ENCODE assay signal across 24 cellular contexts in genomic region chr3:8166013-8166412, GRCh38.
A peak's percentile ranks its signal among the peaks of the same experiment; 100 is the strongest.
DNase-seq lines count a peak whose midpoint lies in the region; ATAC-seq, FAIRE-seq and TF ChIP-seq lines count a peak whose summit lies in the region.
"Had no signal": no experiment of that assay in that cellular context is flagged by ENCODE, and none has a peak within 500 bp of the region (broad histone marks: within the 10 kb centered on the region; RNA-seq: fewer than 3 reads in every experiment).

No MANE protein-coding gene starts in this region.

- no peak overlapping the region for H3K4me3 Mint-ChIP-seq in activated CD4-positive, alpha-beta T cell treated with anti-CD3 and anti-CD28 coated beads, Interleukin-2, amount 10 ng/mL, durations not matched to agents 7 days and 5 days
- H3K4me3 Mint-ChIP-seq: B cell; CD4-positive, CD25-positive, alpha-beta regulatory T cell; CD8-positive, alpha-beta memory T cell; HFFc6 had no signal

- H3K36me3 Mint-ChIP-seq in activated CD4-positive, alpha-beta T cell treated with anti-CD3 and anti-CD28 coated beads, Interleukin-2, amount 10 ng/mL, durations not matched to agents 7 days and 5 days (ENCODE audit: low read depth), result no peaks in the 10 kb centered on the region
- H3K36me3 Mint-ChIP-seq: CD4-positive, CD25-positive, alpha-beta regulatory T cell; CD8-positive, alpha-beta memory T cell had no signal

- peaks cover 2% of the 10 kb centered on the region for H3K27me3 Mint-ChIP-seq in activated CD4-positive, alpha-beta T cell treated with anti-CD3 and anti-CD28 coated beads, Interleukin-2, amount 10 ng/mL, durations not matched to agents 7 days and 5 days
- H3K27me3 Mint-ChIP-seq: CD4-positive, CD25-positive, alpha-beta regulatory T cell had no signal

- no peaks in the 10 kb centered on the region for H3K9me3 Mint-ChIP-seq in activated CD4-positive, alpha-beta T cell treated with anti-CD3 and anti-CD28 coated beads, Interleukin-2, amount 10 ng/mL, durations not matched to agents 7 days and 5 days

- no peaks in the 10 kb centered on the region for H3K9me3 ChIP-seq in A549
- H3K9me3 ChIP-seq in WERI-Rb-1 (ENCODE audit: severe bottlenecking), result no peaks in the 10 kb centered on the region
- H3K9me3 ChIP-seq in MM.1S (replicated peaks; ENCODE audit: insufficient read depth, low read length), result no peaks in the 10 kb centered on the region

- no peaks in the 10 kb centered on the region for H3F3A ChIP-seq in MM.1S (ENCODE audit: insufficient read depth, low read length)

- no peaks in the 10 kb centered on the region for H3K4me1 ChIP-seq in A549
- H3K4me1 ChIP-seq in MM.1S (ENCODE audit: low read length), result no peaks in the 10 kb centered on the region

- H3K79me2 ChIP-seq in MM.1S (ENCODE audit: low read length), result no peaks in the 10 kb centered on the region

- no peak for TF ChIP-seq EP300 in A549 (IDR thresholded peaks at IDR 0.05)

- H3K36me3 ChIP-seq in WERI-Rb-1 (no peaks in the 10 kb centered on the region), MM.1S (replicated peaks; ENCODE audit: insufficient read depth, low read length) (no peaks in the 10 kb centered on the region)

- H3K4me2 ChIP-seq in A549, result no peak overlapping the region
- H3K4me2 ChIP-seq in MM.1S (ENCODE audit: low read depth, low read length), result no peak overlapping the region

- no peak for TF ChIP-seq POLR2A in A549 (IDR thresholded peaks at IDR 0.05; ENCODE audit: low read length)

- CTCF ChIA-PET in A549 (lab: Yijun Ruan, JAX), result no interaction called here
- CTCF ChIA-PET in activated CD4-positive, alpha-beta T cell treated with anti-CD3 and anti-CD28 coated beads, Interleukin-2, amount 10 ng/mL, durations not matched to agents 7 days and 5 days (lab: Charles Lee), result no interaction called here

- no peaks in the 10 kb centered on the region for H3K4me1 Mint-ChIP-seq in activated CD4-positive, alpha-beta T cell treated with anti-CD3 and anti-CD28 coated beads, Interleukin-2, amount 10 ng/mL, durations not matched to agents 7 days and 5 days
- H3K4me1 Mint-ChIP-seq: B cell; CD4-positive, CD25-positive, alpha-beta regulatory T cell; CD8-positive, alpha-beta memory T cell had no signal

- no peaks in the 10 kb centered on the region for H3K27me3 ChIP-seq in WERI-Rb-1 (ENCODE audit: insufficient read depth, low read depth, severe bottlenecking)
- no peaks in the 10 kb centered on the region for H3K27me3 ChIP-seq in MM.1S (replicated peaks; ENCODE audit: insufficient read depth, low read length)

- POLR2A ChIA-PET in A549 (lab: Yijun Ruan, JAX), result no interaction called here
- POLR2A ChIA-PET in activated CD4-positive, alpha-beta T cell treated with anti-CD3 and anti-CD28 coated beads, Interleukin-2, amount 10 ng/mL, durations not matched to agents 7 days and 5 days (lab: Charles Lee), result no interaction called here

- peak; percentile 30 to 54; a peak in 3 of 6 replicates for ATAC-seq in A549
- ATAC-seq: GM12878 had no signal

- TF ChIP-seq CTCF in A549 (IDR thresholded peaks at IDR 0.05) (no peak), WERI-Rb-1 (IDR thresholded peaks at IDR 0.05; ENCODE audit: low read depth, low read length) (peak; percentile 14; the same call in 1 of the 2 replicates), fibroblast of the aortic adventitia (IDR thresholded peaks at IDR 0.05; ENCODE audit: insufficient read depth, low read length) (peak; percentile 0), MM.1S (IDR thresholded peaks at IDR 0.05; ENCODE audit: low read length) (no peak)

- H3K9me2 ChIP-seq in MM.1S (replicated peaks; ENCODE audit: insufficient read depth, low read length), result no peaks in the 10 kb centered on the region

- H3K27ac Mint-ChIP-seq in activated CD4-positive, alpha-beta T cell treated with anti-CD3 and anti-CD28 coated beads, Interleukin-2, amount 10 ng/mL, durations not matched to agents 7 days and 5 days, result no peak overlapping the region
- H3K27ac Mint-ChIP-seq: B cell; CD4-positive, CD25-positive, alpha-beta regulatory T cell; CD8-positive, alpha-beta memory T cell; HFFc6 had no signal

- no peak overlapping the region for H3K9ac ChIP-seq in MM.1S (ENCODE audit: low read length)
- H3K9ac ChIP-seq: GM23248 had no signal

- no peaks in the 10 kb centered on the region for H4K20me1 ChIP-seq in MM.1S (ENCODE audit: insufficient read depth, low read length)

- H3K4me3 ChIP-seq in A549 (no peak overlapping the region), WERI-Rb-1 (ENCODE audit: low read depth, low read length) (no peak overlapping the region), fibroblast of the aortic adventitia (ENCODE audit: low read depth, low read length) (no peak overlapping the region), MM.1S (ENCODE audit: low read length) (no peak overlapping the region)
- H3K4me3 ChIP-seq: GM12878, GM23248 had no signal

- no peak for TF ChIP-seq RAD21 in A549 (conservative IDR thresholded peaks at IDR 0.05 in 1 of 2, IDR thresholded peaks at IDR 0.05 in 1 of 2)

- WGBS in A549 (ENCODE audit: missing lambda C conversion rate), result 25% methylated on average over 2 of the region's 2 CpGs

- no peak for FAIRE-seq in A549 (lab: Jason Lieb, UNC)
- FAIRE-seq: GM12878, GM19239, H54 had no signal

- no peak overlapping the region for H2AFZ ChIP-seq in MM.1S (ENCODE audit: low read length)
- H2AFZ ChIP-seq: GM23248 had no signal

- DNase-seq in A549 (ENCODE audit: low read depth in 1 of 2, low spot score in 1 of 2) (peak in 1 of 2 experiments; percentile 1), HT1080 (ENCODE audit: low read depth) (peak; percentile 30), WERI-Rb-1 (no peak), fibroblast of the aortic adventitia (ENCODE audit: low read depth) (no peak), NCI-H774 (lab: John Stamatoyannopoulos, UW) (no peak), NCI-H146 (lab: John Stamatoyannopoulos, UW) (no peak), MM.1S (no peak)
- DNase-seq in activated CD4-positive, alpha-beta T cell treated with anti-CD3 and anti-CD28 coated beads, Interleukin-2, amount 10 ng/mL, durations not matched to agents 7 days and 5 days, result no peak
- DNase-seq: C1 segment of cervical spinal cord; CD4-positive, CD25-positive, alpha-beta regulatory T cell; CD8-positive, alpha-beta memory T cell; COR-L47; DMS 273 treated with DMSO at 0.1 percent for 48 hours; DMS53; DND-41; EL; GM23248; HCEC 1CT; HFFc6 had no signal

- H3K27ac ChIP-seq in A549 (no peak overlapping the region), WERI-Rb-1 (no peak overlapping the region), MM.1S (ENCODE audit: low read length) (no peak overlapping the region)
- H3K27ac ChIP-seq: 22Rv1, GM23248 had no signal

TF ChIP-seq in A549, 52 proteins besides CTCF, POLR2A, EP300 and RAD21:
- TF ChIP-seq NFE2L2 (conservative IDR thresholded peaks at IDR 0.05; ENCODE audit: low read length) (no peak), ZFP36 (IDR thresholded peaks at IDR 0.05; ENCODE audit: borderline replicate concordance, partially characterized antibody) (no peak), JUN (IDR thresholded peaks at IDR 0.05) (no peak), USF2 (IDR thresholded peaks at IDR 0.05) (no peak), ZSCAN20 (CRISPR knock-in tag; IDR thresholded peaks at IDR 0.05) (no peak), CHD4 (IDR thresholded peaks at IDR 0.05; ENCODE audit: borderline replicate concordance) (no peak)

Comparison
In these comparisons a context has a peak if more than half of its experiments do, and no peak if none do; other contexts are left out.
1. CTCF ChIP-seq: peak in WERI-Rb-1 (single experiment) and fibroblast of the aortic adventitia (single experiment); none in A549 (single experiment) and MM.1S (single experiment).